ENCODE assay signal across 12 cellular contexts in the genomic region with DNA sequence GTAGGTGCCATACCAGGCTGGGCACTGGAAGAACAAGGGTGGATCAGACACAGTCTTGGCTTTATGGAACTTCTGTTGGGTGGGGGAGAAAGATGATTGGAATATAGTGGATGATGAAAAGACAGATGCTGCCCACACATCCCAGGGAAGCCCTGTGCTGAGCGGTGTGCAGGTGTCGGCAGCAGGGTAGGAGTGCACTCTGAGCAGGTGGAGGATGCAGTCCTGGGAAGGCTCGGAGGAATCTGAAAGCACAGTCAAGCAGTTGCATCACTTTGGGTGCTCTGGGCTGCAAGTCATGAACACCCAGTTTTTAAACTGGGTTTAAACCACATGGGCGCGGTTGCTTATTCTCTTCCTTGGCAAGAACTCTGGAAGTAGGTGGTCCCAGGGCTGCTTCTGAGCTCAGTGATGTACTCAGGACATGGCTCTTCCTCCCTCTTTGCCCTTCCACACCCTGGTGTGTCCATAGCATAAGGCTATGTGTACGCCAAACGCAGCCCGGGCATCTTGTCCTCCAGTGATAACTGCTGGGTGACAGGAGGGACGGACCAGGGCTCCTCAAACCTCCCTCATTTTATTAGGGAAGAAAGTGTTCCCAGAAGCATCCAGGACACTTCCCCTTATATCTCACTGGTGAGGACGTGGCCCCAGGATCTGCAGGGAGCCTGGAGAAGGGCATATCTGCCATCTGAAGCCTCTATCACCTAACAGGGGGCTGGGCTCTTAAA.
DNase-seq lines count a peak whose midpoint lies in the region; ATAC-seq and TF ChIP-seq lines count a peak whose summit lies in the region.
"Had no signal": no experiment of that assay in that cellular context is flagged by ENCODE, and none has a peak within 500 bp of the region (broad histone marks: within the 10 kb centered on the region; RNA-seq: fewer than 3 reads in every experiment).

No MANE protein-coding gene starts in this region.

- peak overlapping the region; percentile 69 for H3K27ac Mint-ChIP-seq in CD8-positive, alpha-beta T cell
- peak overlapping the region; percentile 53 for H3K27ac Mint-ChIP-seq in activated T-helper 17 cell treated with anti-CD3 and anti-CD28 coated beads, Interleukin-2, amount 50 U/mL, for 72 hours
- H3K27ac Mint-ChIP-seq in naive thymus-derived CD8-positive, alpha-beta T cell, result peak overlapping the region in 8 of 10 donors; percentile 55 to 96 (median 90)

- DNase-seq in CD8-positive, alpha-beta T cell, result peak in 1 of 7 experiments; percentile 49
- DNase-seq in naive thymus-derived CD8-positive, alpha-beta T cell, result no peak
- DNase-seq in substantia nigra (lab: John Stamatoyannopoulos, UW), result no peak
- DNase-seq in foreskin melanocyte, result no peak
- no peak for DNase-seq in ovary
- DNase-seq in smooth muscle cell (lab: John Stamatoyannopoulos, UW; ENCODE audit: unreplicated experiment), result no peak
- DNase-seq: cerebellar nuclear complex, NCI-H146, NCI-H510A, testis had no signal

- WGBS in ovary, 3 donors, result 96 to 98% (median 98%) methylated on average over 10 of the region's 10 CpGs
- 97% methylated on average over 10 of the region's 10 CpGs for WGBS in smooth muscle cell (ENCODE audit: low lambda C conversion rate)

- ATAC-seq in CD8-positive, alpha-beta T cell, result no peak
- no peak for ATAC-seq in activated T-helper 17 cell treated with anti-CD3 and anti-CD28 coated beads, Interleukin-2, amount 50 U/mL, for 72 hours (replicated peaks)
- no peak for ATAC-seq in naive thymus-derived CD8-positive, alpha-beta T cell

- H3K4me1 ChIP-seq in BLaER1, result peaks cover 79% of the 10 kb centered on the region
- peaks cover 51% of the 10 kb centered on the region for H3K4me1 ChIP-seq in CD8-positive, alpha-beta T cell (ENCODE audit: insufficient read depth, low read length)
- H3K4me1 ChIP-seq in ovary (ENCODE audit: insufficient read depth), result peaks cover 4% of the 10 kb centered on the region
- no peaks in the 10 kb centered on the region for H3K4me1 ChIP-seq in smooth muscle cell (ENCODE audit: low read depth)
- H3K4me1 ChIP-seq: testis had no signal

- peak overlapping the region; percentile 46 for H3K4me3 Mint-ChIP-seq in CD8-positive, alpha-beta T cell
- H3K4me3 Mint-ChIP-seq in activated T-helper 17 cell treated with anti-CD3 and anti-CD28 coated beads, Interleukin-2, amount 50 U/mL, for 72 hours, result peak overlapping the region; percentile 65
- peak overlapping the region in 8 of 10 donors; percentile 55 to 84 (median 72) for H3K4me3 Mint-ChIP-seq in naive thymus-derived CD8-positive, alpha-beta T cell

- no peak for TF ChIP-seq CTCF in CD8-positive, alpha-beta T cell (IDR thresholded peaks at IDR 0.05)
- TF ChIP-seq CTCF in ovary (IDR thresholded peaks at IDR 0.05) (no peak), smooth muscle cell (IDR thresholded peaks at IDR 0.05; ENCODE audit: borderline replicate concordance, insufficient read depth, poor library complexity, severe bottlenecking) (no peak)

- peaks cover 3% of the 10 kb centered on the region for H3F3A ChIP-seq in smooth muscle cell (ENCODE audit: low read depth)

- POLR2A ChIA-PET in CD8-positive, alpha-beta T cell (lab: Charles Lee), result interaction anchor here (0.6 to 4.0 kb wide), 2 partner anchors 181 to 354 kb away, joined by 4 to 12 read pairs; no protein-coding TSS in a partner anchor
- POLR2A ChIA-PET in naive thymus-derived CD8-positive, alpha-beta T cell (lab: Charles Lee), result no interaction called here

- TF ChIP-seq EP300 in ovary (IDR thresholded peaks at IDR 0.05), result no peak

- H3K36me3 ChIP-seq in BLaER1 (no peaks in the 10 kb centered on the region), ovary (no peaks in the 10 kb centered on the region), smooth muscle cell (ENCODE audit: low read depth) (no peaks in the 10 kb centered on the region)
- H3K36me3 ChIP-seq in CD8-positive, alpha-beta T cell (ENCODE audit: insufficient read depth, low read length), result no peaks in the 10 kb centered on the region

- H3K9ac ChIP-seq in BLaER1 (no peak overlapping the region), smooth muscle cell (ENCODE audit: low read depth) (no peak overlapping the region)

- peaks cover 67% of the 10 kb centered on the region for H3K4me1 Mint-ChIP-seq in CD8-positive, alpha-beta T cell (ENCODE audit: low read depth)
- peaks cover 40% of the 10 kb centered on the region for H3K4me1 Mint-ChIP-seq in activated T-helper 17 cell treated with anti-CD3 and anti-CD28 coated beads, Interleukin-2, amount 50 U/mL, for 72 hours
- H3K4me1 Mint-ChIP-seq in naive thymus-derived CD8-positive, alpha-beta T cell, result peaks cover 52 to 73% (median 70%) of the 10 kb centered on the region in 4 donors

- H3K27me3 ChIP-seq in BLaER1 (peaks cover 63% of the 10 kb centered on the region), ovary (no peaks in the 10 kb centered on the region), smooth muscle cell (ENCODE audit: low read depth) (no peaks in the 10 kb centered on the region)
- peaks cover 21% of the 10 kb centered on the region for H3K27me3 ChIP-seq in CD8-positive, alpha-beta T cell (ENCODE audit: insufficient read depth, low read length)
- H3K27me3 ChIP-seq: testis had no signal

- peaks cover 2% of the 10 kb centered on the region for H3K79me2 ChIP-seq in smooth muscle cell (ENCODE audit: low read depth)

- H3K4me2 ChIP-seq in BLaER1, result peak overlapping the region; percentile 99
- no peak overlapping the region for H3K4me2 ChIP-seq in smooth muscle cell

- H3K9me3 Mint-ChIP-seq in CD8-positive, alpha-beta T cell, result peaks cover 3% of the 10 kb centered on the region
- no peaks in the 10 kb centered on the region for H3K9me3 Mint-ChIP-seq in activated T-helper 17 cell treated with anti-CD3 and anti-CD28 coated beads, Interleukin-2, amount 50 U/mL, for 72 hours
- peaks cover 0 to 3% (median 0%) of the 10 kb centered on the region in 9 donors for H3K9me3 Mint-ChIP-seq in naive thymus-derived CD8-positive, alpha-beta T cell

- intact Hi-C loops in CD8-positive, alpha-beta T cell (cut with DNase I, micrococcal nuclease), result loop anchor here (2.0 to 10.0 kb wide), 3 partner anchors 68 to 132 kb away; partner anchors contain the start of gene SH3RF3 (in 2 of the 2)
- intact Hi-C loops in ovary (cut with DNase I), result no loop called here

- H4K20me1 ChIP-seq in BLaER1 (peaks cover 100% of the 10 kb centered on the region), smooth muscle cell (ENCODE audit: low read depth) (peaks cover 97% of the 10 kb centered on the region)

- H3K27ac ChIP-seq in BLaER1 (no peak overlapping the region), substantia nigra (ENCODE audit: low read depth, low read length, poor library complexity, severe bottlenecking) (no peak overlapping the region), ovary (no peak overlapping the region), smooth muscle cell (ENCODE audit: low read depth) (no peak overlapping the region)
- H3K27ac ChIP-seq in CD8-positive, alpha-beta T cell (ENCODE audit: low read depth, low read length), result no peak overlapping the region
- H3K27ac ChIP-seq: testis had no signal

- H3K9me3 ChIP-seq in BLaER1 (no peaks in the 10 kb centered on the region), ovary (no peaks in the 10 kb centered on the region), smooth muscle cell (replicated peaks; ENCODE audit: low read depth) (no peaks in the 10 kb centered on the region)
- H3K9me3 ChIP-seq in CD8-positive, alpha-beta T cell (ENCODE audit: low read length), result peaks cover 5% of the 10 kb centered on the region
- H3K9me3 ChIP-seq: testis had no signal

- H2AFZ ChIP-seq in smooth muscle cell (ENCODE audit: low read depth), result no peak overlapping the region

- H3K36me3 Mint-ChIP-seq in CD8-positive, alpha-beta T cell, result no peaks in the 10 kb centered on the region
- peaks cover 7% of the 10 kb centered on the region for H3K36me3 Mint-ChIP-seq in activated T-helper 17 cell treated with anti-CD3 and anti-CD28 coated beads, Interleukin-2, amount 50 U/mL, for 72 hours (ENCODE audit: low read depth)
- H3K36me3 Mint-ChIP-seq in naive thymus-derived CD8-positive, alpha-beta T cell, result peaks cover 0 to 4% (median 0%) of the 10 kb centered on the region in 3 donors

- H3K4me3 ChIP-seq in BLaER1, result no peak overlapping the region
- H3K4me3 ChIP-seq in CD8-positive, alpha-beta T cell (ENCODE audit: low read depth, low read length), result no peak overlapping the region
- H3K4me3 ChIP-seq in ovary, result no peak overlapping the region
- no peak overlapping the region for H3K4me3 ChIP-seq in smooth muscle cell
- H3K4me3 ChIP-seq: testis had no signal

- H3K27me3 Mint-ChIP-seq in CD8-positive, alpha-beta T cell (ENCODE audit: low read depth), result peaks cover 52% of the 10 kb centered on the region
- H3K27me3 Mint-ChIP-seq in activated T-helper 17 cell treated with anti-CD3 and anti-CD28 coated beads, Interleukin-2, amount 50 U/mL, for 72 hours, result peaks cover 53% of the 10 kb centered on the region
- H3K27me3 Mint-ChIP-seq in naive thymus-derived CD8-positive, alpha-beta T cell, result peaks cover 32 to 77% (median 48%) of the 10 kb centered on the region in 5 donors

- CTCF ChIA-PET in CD8-positive, alpha-beta T cell (lab: Charles Lee), result no interaction called here

- no peak for TF ChIP-seq POLR2A in ovary (IDR thresholded peaks at IDR 0.05)

Comparison
In these comparisons a context has a peak if more than half of its experiments do, and no peak if none do; other contexts are left out.
1. intact Hi-C loops: an anchor here in CD8-positive, alpha-beta T cell (2.0 to 10.0 kb wide); none called in ovary.